ENCODE assay signal across 7 cellular contexts in the genomic region with DNA sequence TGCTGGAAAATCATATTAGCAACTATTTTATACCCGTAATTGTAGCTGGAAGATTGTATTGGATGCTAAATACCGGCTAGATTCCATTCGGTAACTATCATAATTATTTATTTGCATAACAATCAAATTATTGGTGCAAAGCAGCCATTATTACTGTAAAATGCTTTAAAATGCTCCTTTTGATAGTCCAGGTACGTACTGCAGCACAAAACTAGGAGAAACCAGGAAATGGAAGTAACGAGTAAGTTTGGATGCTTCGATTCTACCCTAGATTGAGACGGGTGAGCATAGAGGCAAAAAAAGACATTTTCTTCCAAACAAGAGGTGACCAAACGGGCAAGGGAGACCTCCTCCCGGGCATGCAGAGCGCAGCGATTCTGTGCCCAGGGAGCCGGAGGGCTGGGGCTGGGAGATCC. TPM values are rescaled to one million over a fixed set of nuclear protein-coding genes. Genes with fewer than 3 reads are reported as not detected.
DNase-seq lines count a peak whose midpoint lies in the region; ATAC-seq and TF ChIP-seq lines count a peak whose summit lies in the region.

No MANE protein-coding gene starts in this region.

- peak overlapping the region; percentile 88 to 94 (median 93) for H3K4me3 ChIP-seq in breast epithelium
- peak overlapping the region; percentile 89 for H3K4me3 ChIP-seq in lung
- H3K4me3 ChIP-seq in upper lobe of right lung: peak overlapping the region; percentile 74

- TF ChIP-seq POLR2A in breast epithelium (IDR thresholded peaks at IDR 0.05): no peak

- peak overlapping the region; percentile 99 to 100 for H3K27ac ChIP-seq in breast epithelium
- peak overlapping the region; percentile 94 to 99 for H3K27ac ChIP-seq in lung (ENCODE audit: low read depth in 1 of 2, low read length in 1 of 2)
- peak overlapping the region; percentile 99 for H3K27ac ChIP-seq in upper lobe of right lung

- no peaks in the 10 kb centered on the region for H3K27me3 ChIP-seq in breast epithelium
- no peaks in the 10 kb centered on the region for H3K27me3 ChIP-seq in lung (ENCODE audit: control insufficient read depth, insufficient read depth)
- no peaks in the 10 kb centered on the region for H3K27me3 ChIP-seq in upper lobe of right lung

- intact Hi-C loops in breast epithelium (cut with DNase I; ENCODE audit: low total_unique reads) (no loop called here), upper lobe of right lung (cut with DNase I) (no loop called here)

- ATAC-seq in GM19372 (IDR thresholded peaks at IDR 0.05; ENCODE audit: low read depth, unreplicated experiment) (peak; percentile 38), HG03469 (IDR thresholded peaks at IDR 0.05; ENCODE audit: unreplicated experiment) (peak; percentile 24), lung (ENCODE audit: insufficient read depth, low FRiP score) (peak; percentile 46), upper lobe of right lung (peak; percentile 60), HG03280 (IDR thresholded peaks at IDR 0.05; ENCODE audit: unreplicated experiment) (no peak), HG03045 (IDR thresholded peaks at IDR 0.05; ENCODE audit: unreplicated experiment) (no peak)

- no peaks in the 10 kb centered on the region for H3K36me3 ChIP-seq in breast epithelium
- no peaks in the 10 kb centered on the region for H3K36me3 ChIP-seq in lung (ENCODE audit: control insufficient read depth in 2 of 2, insufficient read depth in 2 of 2, low read length in 2 of 2)
- H3K36me3 ChIP-seq in upper lobe of right lung: no peaks in the 10 kb centered on the region

- 7 to 9% methylated on average over 12 of the region's 12 CpGs for WGBS in lung, 2 donors

- TF ChIP-seq CTCF in breast epithelium (IDR thresholded peaks at IDR 0.05): no peak
- TF ChIP-seq CTCF in lung (IDR thresholded peaks at IDR 0.05; ENCODE audit: control extremely low read depth, extremely low read depth): no peak
- TF ChIP-seq CTCF in upper lobe of right lung (IDR thresholded peaks at IDR 0.05): no peak

- H3K9me3 ChIP-seq in breast epithelium: no peaks in the 10 kb centered on the region
- H3K9me3 ChIP-seq in lung (ENCODE audit: control insufficient read depth in 2 of 2, insufficient read depth in 1 of 2, low read length in 1 of 2): no peaks in the 10 kb centered on the region
- no peaks in the 10 kb centered on the region for H3K9me3 ChIP-seq in upper lobe of right lung

- H3K4me1 ChIP-seq in breast epithelium: peaks cover 0 to 11% of the 10 kb centered on the region in 2 donors
- H3K4me1 ChIP-seq in lung (ENCODE audit: control insufficient read depth in 2 of 2, insufficient read depth in 2 of 2, low read length in 2 of 2): peaks cover 0 to 13% of the 10 kb centered on the region in 2 donors
- H3K4me1 ChIP-seq in upper lobe of right lung: peaks cover 12% of the 10 kb centered on the region

- DNase-seq in breast epithelium (ENCODE audit: low spot score in 2 of 2): no peak
- DNase-seq in lung (ENCODE audit: low spot score): no peak
- no peak for DNase-seq in upper lobe of right lung

RNA-seq across cellular contexts. Expression of a gene that starts 0.5 kb away (rescaled TPM):
- total RNA-seq in breast epithelium: 10 to 100 TPM; 71.2 to 95.7 (median 90.4) TPM
- total RNA-seq in lung: 10 to 100 TPM; 50.5 to 62.2 TPM
- 10 to 100 TPM; 12.6 to 56.7 TPM for polyA plus RNA-seq in lung
- total RNA-seq in upper lobe of right lung: 54.9 TPM

Comparison
In these comparisons a context has a peak if more than half of its experiments do, and no peak if none do; other contexts are left out.
1. ATAC-seq: peak in GM19372 (single experiment), HG03469 (single experiment), lung (single experiment) and upper lobe of right lung (single experiment); none in HG03280 (single experiment) and HG03045 (single experiment).
2. Peak in every context shown above with its lines, with median percentiles within 50 percentile points of each other: H3K27ac ChIP-seq and H3K4me3 ChIP-seq.